In genomic region chr1:38340409-38340808, GRCh38 we compare ENCODE assay signal across 22 cellular contexts.
"Had no signal": no experiment of that assay in that cellular context is flagged by ENCODE, and none has a peak within 500 bp of the region (broad histone marks: within the 10 kb centered on the region; RNA-seq: fewer than 3 reads in every experiment).

No MANE protein-coding gene starts in this region.

- H3K4me3 ChIP-seq: left lung, lung, right atrium auricular region, right lobe of liver, smooth muscle cell, tibial nerve, vagina had no signal

- H3K4me2 ChIP-seq: smooth muscle cell had no signal

- H3K27me3 ChIP-seq: right atrium auricular region, right lobe of liver, tibial nerve, vagina had no signal

- H3K9me3 ChIP-seq: right lobe of liver, vagina had no signal

- FAIRE-seq: kidney had no signal

- H3K27ac ChIP-seq: left lung, parathyroid adenoma, right atrium auricular region, right lobe of liver, tibial nerve, vagina had no signal

- H2AFZ ChIP-seq: parathyroid adenoma had no signal

- DNase-seq: hippocampal formation; kidney; left colon; left lung; mesendoderm; naive B cell; natural killer cell; right lobe of liver; stimulated activated CD4-positive, alpha-beta T cell treated with anti-CD3 and anti-CD28 coated beads, Interleukin-1b, Interleukin-23, amount 100 ng/mL, for 48 hours; stimulated activated CD4-positive, alpha-beta T cell treated with anti-CD3 and anti-CD28 coated beads, Interleukin-2, amount 100 ng/mL, for 48 hours; stimulated activated CD4-positive, alpha-beta T cell treated with anti-CD3 and anti-CD28 coated beads, Interleukin-4, amount 100 ng/mL, for 4 hours; stimulated activated CD8-positive, alpha-beta memory T cell treated with anti-CD3 and anti-CD28 coated beads, Interleukin-4, amount 100 ng/mL, for 48 hours; stimulated activated naive CD4-positive, alpha-beta T cell treated with Interleukin-2 at 50 U/mL for 16 hours; stimulated activated naive CD8-positive, alpha-beta T cell treated with anti-CD3 and anti-CD28 coated beads, Interleukin-15, amount 100 ng/mL, for 72 hours; substantia nigra had no signal

- H3K9ac ChIP-seq: parathyroid adenoma had no signal

- H3K4me1 ChIP-seq: left lung, parathyroid adenoma, right atrium auricular region, right lobe of liver, tibial nerve, vagina had no signal

- H3K79me2 ChIP-seq: parathyroid adenoma had no signal

- ATAC-seq: left colon; left lung; natural killer cell; right lobe of liver; stimulated activated memory B cell treated with anti-CD40 and anti-IgM and Interleukin-4, amounts not matched to agents 10 μg/mL and 1 μg/mL and 100 μg/mL, for 72 hours; stimulated activated naive CD8-positive, alpha-beta T cell treated with anti-CD3 and anti-CD28 coated beads, Interleukin-15, amount 100 ng/mL, for 72 hours had no signal

- H3K36me3 ChIP-seq: left lung, right atrium auricular region, right lobe of liver, tibial nerve, vagina had no signal
